In the genomic region with DNA sequence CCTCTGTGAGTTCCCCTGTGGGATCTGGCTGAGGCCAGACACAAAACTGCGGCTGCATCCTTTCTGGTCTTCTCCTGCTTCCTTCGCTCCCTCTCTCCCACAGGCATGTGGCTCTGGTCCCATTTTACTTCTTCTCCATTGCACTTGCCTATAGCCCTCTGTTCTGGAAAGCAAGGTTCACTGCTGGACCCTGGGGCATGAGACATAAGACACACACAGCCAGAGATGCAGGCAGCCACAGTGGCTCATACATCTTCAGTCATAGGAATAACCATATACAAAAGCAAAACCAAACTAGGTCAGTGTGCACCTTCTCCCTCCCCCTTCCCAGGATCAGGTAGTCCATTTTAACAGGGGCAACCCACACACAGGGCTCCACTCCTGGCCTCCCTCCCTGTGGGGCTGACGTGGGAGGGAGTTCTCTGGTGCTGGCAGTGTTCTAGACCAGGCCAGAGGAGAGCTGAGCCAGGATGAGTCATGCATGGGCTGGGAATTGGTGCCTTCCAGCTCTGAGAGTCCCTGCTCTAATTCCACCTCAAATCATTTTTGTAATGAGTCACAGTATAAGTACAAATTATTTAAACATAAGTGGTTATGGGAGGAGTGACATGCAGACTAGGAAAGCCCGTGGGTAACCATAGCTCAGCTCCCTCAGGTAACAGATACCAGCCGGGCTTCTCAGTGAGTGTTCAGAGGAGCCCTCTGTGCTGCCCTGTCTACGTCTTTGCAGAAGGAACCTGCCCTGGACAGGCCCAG, we compare ENCODE assay signal across 8 cellular contexts. TPM values are rescaled to one million over a fixed set of nuclear protein-coding genes. Genes with fewer than 3 reads are reported as not detected.
DNase-seq lines count a peak whose midpoint lies in the region; ATAC-seq and TF ChIP-seq lines count a peak whose summit lies in the region.

No MANE protein-coding gene starts in this region.

- H3K36me3 Mint-ChIP-seq in T-helper 17 cell (ENCODE audit: low read depth), result no peaks in the 10 kb centered on the region
- H3K36me3 Mint-ChIP-seq in stimulated activated memory B cell treated with anti-CD40 and anti-IgM and Interleukin-4, amounts not matched to agents 10 μg/mL and 1 μg/mL and 100 μg/mL, for 72 hours, result no peaks in the 10 kb centered on the region

- H3K9me3 Mint-ChIP-seq in stimulated activated memory B cell treated with anti-CD40 and anti-IgM and Interleukin-4, amounts not matched to agents 10 μg/mL and 1 μg/mL and 100 μg/mL, for 72 hours, result no peaks in the 10 kb centered on the region

- no peak for TF ChIP-seq POLR2A in gastrocnemius medialis (IDR thresholded peaks at IDR 0.05)

- ATAC-seq in T-helper 17 cell, result no peak
- ATAC-seq in gastrocnemius medialis, result peak; percentile 64 to 78
- ATAC-seq in HG03108 (IDR thresholded peaks at IDR 0.05; ENCODE audit: unreplicated experiment), result no peak
- ATAC-seq in GM18517 (IDR thresholded peaks at IDR 0.05; ENCODE audit: unreplicated experiment), result no peak
- no peak for ATAC-seq in HG02981 (IDR thresholded peaks at IDR 0.05; ENCODE audit: unreplicated experiment)
- no peak for ATAC-seq in stimulated activated memory B cell treated with anti-CD40 and anti-IgM and Interleukin-4, amounts not matched to agents 10 μg/mL and 1 μg/mL and 100 μg/mL, for 72 hours

- intact Hi-C loops in head of caudate nucleus (cut with DNase I) (no loop called here), gastrocnemius medialis (cut with DNase I; ENCODE audit: low total_unique reads) (no loop called here)

- TF ChIP-seq CTCF in gastrocnemius medialis (IDR thresholded peaks at IDR 0.05 in 4 of 5, conservative IDR thresholded peaks at IDR 0.05 in 1 of 5), result no peak

- peak overlapping the region; percentile 95 for H3K27ac Mint-ChIP-seq in T-helper 17 cell
- H3K27ac Mint-ChIP-seq in stimulated activated memory B cell treated with anti-CD40 and anti-IgM and Interleukin-4, amounts not matched to agents 10 μg/mL and 1 μg/mL and 100 μg/mL, for 72 hours, result no peak overlapping the region

- no peak overlapping the region for H3K4me3 ChIP-seq in gastrocnemius medialis

- peak overlapping the region; percentile 79 for H3K4me3 Mint-ChIP-seq in T-helper 17 cell
- H3K4me3 Mint-ChIP-seq in stimulated activated memory B cell treated with anti-CD40 and anti-IgM and Interleukin-4, amounts not matched to agents 10 μg/mL and 1 μg/mL and 100 μg/mL, for 72 hours, result no peak overlapping the region

- peaks cover 0 to 4% of the 10 kb centered on the region in 2 donors for H3K4me1 ChIP-seq in gastrocnemius medialis

- H3K36me3 ChIP-seq in gastrocnemius medialis, result no peaks in the 10 kb centered on the region

- DNase-seq in GM03348 (ENCODE audit: low spot score) (peak; percentile 91), T-helper 17 cell (no peak), head of caudate nucleus (peak in 35 of 42 donors; percentile 12 to 90 (median 43)), gastrocnemius medialis (peak in 1 of 2 donors; percentile 26)

- no peaks in the 10 kb centered on the region for H3K27me3 ChIP-seq in gastrocnemius medialis

- H3K27ac ChIP-seq in gastrocnemius medialis, result no peak overlapping the region

- peaks cover 27% of the 10 kb centered on the region for H3K4me1 Mint-ChIP-seq in T-helper 17 cell
- no peaks in the 10 kb centered on the region for H3K4me1 Mint-ChIP-seq in stimulated activated memory B cell treated with anti-CD40 and anti-IgM and Interleukin-4, amounts not matched to agents 10 μg/mL and 1 μg/mL and 100 μg/mL, for 72 hours

- in situ Hi-C loops in gastrocnemius medialis (cut with MboI; ENCODE audit: low sequenced_read_pairs in 4 of 4), result no loop called here

- H3K9me3 ChIP-seq in T-helper 17 cell (ENCODE audit: control insufficient read depth, low read length, poor library complexity, severe bottlenecking), result no peaks in the 10 kb centered on the region
- no peaks in the 10 kb centered on the region for H3K9me3 ChIP-seq in gastrocnemius medialis

- H3K27me3 Mint-ChIP-seq in T-helper 17 cell, result no peaks in the 10 kb centered on the region
- peaks cover 8% of the 10 kb centered on the region for H3K27me3 Mint-ChIP-seq in stimulated activated memory B cell treated with anti-CD40 and anti-IgM and Interleukin-4, amounts not matched to agents 10 μg/mL and 1 μg/mL and 100 μg/mL, for 72 hours

RNA-seq across cellular contexts. Expression of gene ASIC2, which starts 58.0 kb away (rescaled TPM):
- total RNA-seq in T-helper 17 cell, result not detected
- not detected for total RNA-seq in gastrocnemius medialis

Comparison
In these comparisons a context has a peak if more than half of its experiments do, and no peak if none do; other contexts are left out.
1. DNase-seq: peak in GM03348 (single experiment) and head of caudate nucleus (35 of 42); none in T-helper 17 cell (0 of 3).
2. ATAC-seq: peak in gastrocnemius medialis (2 of 2); none in T-helper 17 cell (single experiment), HG03108 (single experiment), GM18517 (single experiment), HG02981 (single experiment) and stimulated activated memory B cell treated with anti-CD40 and anti-IgM and Interleukin-4, amounts not matched to agents 10 μg/mL and 1 μg/mL and 100 μg/mL, for 72 hours (single experiment).